In the genomic region with DNA sequence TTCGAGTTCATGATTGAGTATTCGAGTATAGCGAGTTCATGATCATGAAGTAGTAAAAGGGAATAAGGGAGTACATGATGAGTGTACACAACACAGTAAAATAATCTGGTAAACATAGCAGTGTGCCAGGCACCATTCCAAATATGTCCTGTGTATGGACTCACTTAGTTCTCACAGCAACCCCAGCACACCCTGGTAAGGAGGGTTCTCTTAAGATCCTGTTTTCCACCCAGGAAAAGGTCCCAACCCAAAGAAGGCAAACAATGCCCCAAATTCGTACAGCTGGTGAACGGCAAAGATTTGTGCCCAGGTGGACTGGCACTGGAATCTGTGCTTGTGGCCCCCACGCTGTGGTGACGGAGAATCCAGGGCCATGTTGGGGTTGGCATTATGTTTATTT, we compare ENCODE assay signal across 11 cellular contexts. TPM values are rescaled to one million over a fixed set of nuclear protein-coding genes. Genes with fewer than 3 reads are reported as not detected.
"Had no signal": no experiment of that assay in that cellular context is flagged by ENCODE, and none has a peak within 500 bp of the region (broad histone marks: within the 10 kb centered on the region; RNA-seq: fewer than 3 reads in every experiment).

No MANE protein-coding gene starts in this region.

- DNase-seq: GOT3, H7, HFFc6, IMR-90, KG1 had no signal

- FAIRE-seq: K562 had no signal

- H3K27ac Mint-ChIP-seq: HFFc6 had no signal

- H3K9me3 ChIP-seq: HAP-1 had no signal

- H3K9ac ChIP-seq: GM23248 had no signal

- H3K36me3 ChIP-seq: HAP-1 had no signal

- H3K4me3 Mint-ChIP-seq: HFFc6 had no signal

- ATAC-seq: HCT116, K562 had no signal

- H3K4me3 ChIP-seq: GM23248, HAP-1, K562 had no signal

- H2AFZ ChIP-seq: GM23248 had no signal

- H3K27ac ChIP-seq: GM23248 had no signal

RNA-seq across cellular contexts. Expression of a gene that starts 21.4 kb away (rescaled TPM):
- total RNA-seq: GM23248, H4, HFFc6, HT1080, IMR-90 had no signal
- polyA plus RNA-seq: GM23248, IMR-90 had no signal

RNA-seq across cellular contexts. Expression of a gene that starts 52.7 kb away (rescaled TPM):
- total RNA-seq: GM23248, H4, H7, HFFc6, HT1080, IMR-90 had no signal
- polyA plus RNA-seq: GM23248, IMR-90, K562 had no signal
